In genomic region chr1:2879591-2879990, GRCh38 we compare ENCODE assay signal across 5 cellular contexts.
"Had no signal": no experiment of that assay in that cellular context is flagged by ENCODE, and none has a peak within 500 bp of the region (broad histone marks: within the 10 kb centered on the region; RNA-seq: fewer than 3 reads in every experiment).

No MANE protein-coding gene starts in this region.

- H3K27ac ChIP-seq: HL-60 had no signal

- H3K4me3 ChIP-seq: K562 had no signal

- DNase-seq: IMR-90, KBM-7, KG1 had no signal
